Comparison of ENCODE assay signal across 19 cellular contexts in genomic region chr17:78064708-78065107, GRCh38.
"Had no signal": no experiment of that assay in that cellular context is flagged by ENCODE, and none has a peak within 500 bp of the region (broad histone marks: within the 10 kb centered on the region; RNA-seq: fewer than 3 reads in every experiment).

No MANE protein-coding gene starts in this region.

- H3K4me1 ChIP-seq: SJSA1 had no signal

- H3K9me3 ChIP-seq: SJSA1 had no signal

- H3K27me3 ChIP-seq: SJSA1 had no signal

- DNase-seq: KBM-7, MV-4-11, NCI-H1092, NCI-H1105 treated with DMSO at 0.1 percent for 48 hours, NCI-H1417 treated with DMSO at 0.1 percent for 48 hours, NCI-H146, NCI-H1694 treated with DMSO at 0.1 percent for 48 hours, NCI-H1930, NCI-H2081, NCI-H2107, NCI-H2227 treated with DMSO at 0.1 percent for 48 hours, NCI-H524, NCI-H526 treated with DMSO at 0.1 percent for 48 hours, NCI-H748 treated with DMSO at 0.1 percent for 48 hours, Right ventricle myocardium superior, RPMI8226, SIG-M5 had no signal

- H3K4me3 ChIP-seq: SJSA1, SK-N-MC had no signal

- H3K27ac ChIP-seq: SJSA1, SK-N-MC had no signal
